Comparison of ENCODE assay signal across 21 cellular contexts in the genomic region with DNA sequence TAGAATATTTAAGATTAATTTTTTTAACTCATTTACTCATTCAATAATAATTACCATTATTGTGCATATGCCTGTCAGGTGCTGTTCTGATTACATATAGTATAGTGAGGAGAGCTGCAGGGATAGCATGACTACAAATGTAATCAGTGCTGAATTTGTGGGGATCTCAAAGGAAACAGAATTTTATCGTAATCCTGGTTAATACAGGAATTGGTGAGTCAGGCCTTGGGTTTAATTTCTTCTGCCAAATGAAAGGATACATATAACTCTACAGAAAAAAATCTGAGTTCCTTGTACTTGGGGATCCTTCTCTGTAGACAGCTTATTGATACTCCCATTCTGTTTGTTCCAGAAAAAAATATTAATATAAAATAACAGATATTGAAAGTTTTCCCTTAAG.
"Had no signal": no experiment of that assay in that cellular context is flagged by ENCODE, and none has a peak within 500 bp of the region (broad histone marks: within the 10 kb centered on the region; RNA-seq: fewer than 3 reads in every experiment).

No MANE protein-coding gene starts in this region.

- ATAC-seq: activated CD8-positive, alpha-beta memory T cell treated with anti-CD3 and anti-CD28 coated beads, Interleukin-2, amount 10 ng/mL, durations not matched to agents 7 days and 5 days; esophagus mucosa; foreskin keratinocyte; left lung; naive thymus-derived CD8-positive, alpha-beta T cell; stimulated activated naive CD8-positive, alpha-beta T cell treated with anti-CD3 and anti-CD28 coated beads, Interleukin-15, Interleukin-2, amounts not matched to agents 100 U/mL and 50 U/mL, for 24 hours; T-helper 17 cell had no signal

- DNase-seq: activated CD4-positive, alpha-beta memory T cell treated with anti-CD3 and anti-CD28 coated beads, Interleukin-2, amount 10 ng/mL, durations not matched to agents 7 days and 5 days; activated CD4-positive, alpha-beta T cell treated with anti-CD3 and anti-CD28 coated beads, Interleukin-2, amount 10 ng/mL, durations not matched to agents 24 days and 14 days; activated CD8-positive, alpha-beta memory T cell treated with anti-CD3 and anti-CD28 coated beads, Interleukin-2, amount 10 ng/mL, durations not matched to agents 7 days and 5 days; activated effector memory CD4-positive, alpha-beta T cell treated with anti-CD3 and anti-CD28 coated beads, Interleukin-2, amount 50 U/mL, for 16 hours; activated T-cell treated with anti-CD3 and anti-CD28 coated beads for 4 hours; aorta; effector CD4-positive, alpha-beta T cell; foreskin keratinocyte; left lung; naive thymus-derived CD8-positive, alpha-beta T cell; spleen; stimulated activated CD4-positive, alpha-beta T cell treated with anti-CD3 and anti-CD28 coated beads, Interleukin-4, amount 100 ng/mL, for 1 hour; stimulated activated naive CD8-positive, alpha-beta T cell treated with anti-CD3 and anti-CD28 coated beads, Interleukin-15, Interleukin-2, amounts not matched to agents 100 U/mL and 50 U/mL, for 24 hours; SW 1271; T-helper 17 cell had no signal

- H3K4me3 ChIP-seq: cardiac muscle cell, left lung, lung, neural progenitor cell, SK-N-MC, spleen, tibial nerve had no signal
